8 cellular contexts compared by ENCODE assay signal in genomic region chrX:123859828-123860505, GRCh38. TPM values are rescaled to one million over a fixed set of nuclear protein-coding genes. Genes with fewer than 3 reads are reported as not detected.
DNase-seq lines count a peak whose midpoint lies in the region; ATAC-seq, FAIRE-seq and TF ChIP-seq lines count a peak whose summit lies in the region.

Gene XIAP, plus strand, starts transcription at chrX:123860053. Its CDS starts 25,610 bp downstream, at chrX:123885663.

- peaks cover 10% of the 10 kb centered on the region; the same call in 2 of the 3 replicates for H3K4me1 ChIP-seq in A549

- FAIRE-seq in A549 (lab: Jason Lieb, UNC), result no peak

- POLR2A ChIA-PET in A549 (lab: Yijun Ruan, JAX), result interaction anchor here (0.6 to 2.0 kb wide), 12 partner anchors 24 to 1621 kb away, joined by 3 to 18 read pairs (median 4); no protein-coding TSS in a partner anchor

- DNase-seq in A549 (ENCODE audit: low read depth in 1 of 2, low spot score in 1 of 2), result peak; percentile 90 to 96
- peak; percentile 67 for DNase-seq in NCI-H2171 treated with DMSO at 0.1 percent for 48 hours (lab: John Stamatoyannopoulos, UW)
- peak; percentile 29 to 36 (median 33) for DNase-seq in activated CD4-positive, CD25-positive, alpha-beta regulatory T cell (lab: John Stamatoyannopoulos, UW)
- peak; percentile 67 for DNase-seq in central memory CD4-positive, alpha-beta T cell
- DNase-seq in iris pigment epithelial cell (ENCODE audit: low read depth), result peak; percentile 91
- peak; percentile 57 to 70 (median 65) for DNase-seq in stimulated activated CD4-positive, alpha-beta T cell treated with anti-CD3 and anti-CD28 coated beads, Interleukin-12 subunit alpha, Interleukin-12 subunit beta, amount 100 ng/mL, for 48 hours (ENCODE audit: low read depth in 2 of 3, low spot score in 1 of 3)

- TF ChIP-seq CTCF in A549 (IDR thresholded peaks at IDR 0.05), result no peak

- TF ChIP-seq POLR2A in A549 (IDR thresholded peaks at IDR 0.05; ENCODE audit: low read length), result peak; percentile 31

- H3K4me2 ChIP-seq in A549, result peak within 1 kb of the TSS; percentile 83

- H3K4me3 ChIP-seq in A549, result peak within 1 kb of the TSS; percentile 83

- no peak for TF ChIP-seq EP300 in A549 (IDR thresholded peaks at IDR 0.05)

- CTCF ChIA-PET in A549 (lab: Yijun Ruan, JAX), result interaction anchor here (1.4 to 2.3 kb wide), 2 partner anchors 24 to 117 kb away, joined by 3 to 8 read pairs; no protein-coding TSS in a partner anchor

- ATAC-seq in A549, result peak; percentile 97
- ATAC-seq in GM18508 (IDR thresholded peaks at IDR 0.05; ENCODE audit: insufficient read depth, unreplicated experiment), result peak; percentile 57
- ATAC-seq in HG03025 (IDR thresholded peaks at IDR 0.05; ENCODE audit: low FRiP score, unreplicated experiment), result peak; percentile 74

- 0 out of 5 replicates have a peak, but pooled peaks of 1 of the 2 experiments have one; percentile 21 for TF ChIP-seq RAD21 in A549 (conservative IDR thresholded peaks at IDR 0.05 in 1 of 2, IDR thresholded peaks at IDR 0.05 in 1 of 2)

- WGBS in A549 (ENCODE audit: missing lambda C conversion rate), result under 1% methylated on average over 40 of the region's 62 CpGs

- H3K27ac ChIP-seq in A549, result peak within 1 kb of the TSS; percentile 97 to 100

- no peaks in the 10 kb centered on the region for H3K9me3 ChIP-seq in A549

TF ChIP-seq in A549, 52 proteins besides CTCF, POLR2A, EP300 and RAD21:
- TF ChIP-seq E2F6 (IDR thresholded peaks at IDR 0.05; ENCODE audit: borderline replicate concordance, low read depth) (peak; percentile 73; the same call in 1 of the 2 replicates), ZNF302 (CRISPR knock-in tag; IDR thresholded peaks at IDR 0.05) (no peak), CEBPB (IDR thresholded peaks at IDR 0.05) (no peak), MAFK (IDR thresholded peaks at IDR 0.05; ENCODE audit: partially characterized antibody) (no peak), JUN (IDR thresholded peaks at IDR 0.05) (peak in 1 of 2 experiments; percentile 78; a peak in 3 of 5 replicates), PHF8 (IDR thresholded peaks at IDR 0.05; ENCODE audit: borderline replicate concordance, low read depth) (peak; percentile 78), HDAC2 (IDR thresholded peaks at IDR 0.05) (no peak), BCL3 (IDR thresholded peaks at IDR 0.05) (0 out of 3 replicates have a peak, but pooled peaks have one; percentile 41), MYC (IDR thresholded peaks at IDR 0.05; ENCODE audit: borderline replicate concordance, low read length) (peak; percentile 13; the same call in 1 of the 2 replicates), CHD2 (IDR thresholded peaks at IDR 0.05; ENCODE audit: low read length, partially characterized antibody) (peak; percentile 18)

RNA-seq across cellular contexts. Expression of gene XIAP, which starts in this region (rescaled TPM):
- polyA plus RNA-seq in A549 (2011; rRNA removed), result 33.3 and 42.9 TPM in 2 replicates
- polyA plus RNA-seq in A549 (2012; cell fraction: cytosol; rRNA removed), result 6.9 and 7.6 TPM in 2 replicates
- polyA plus RNA-seq in A549 (2012; cell fraction: nucleus; rRNA removed), result 4.2 and 6.4 TPM in 2 replicates
- polyA plus RNA-seq in A549 (2017; fragmentation: RNase III; extraction: RNeasy Plus Mini Kit Qiagen cat#74134 plus additional on column Dnase treatment), result 39.3 to 44.1 TPM (median 39.4 TPM) in 3 replicates
- polyA minus RNA-seq in A549 (2011; rRNA and poly(A)+ RNA removed), result 17.0 and 19.5 TPM in 2 replicates

Comparison
In these comparisons a context has a peak if more than half of its experiments do, and no peak if none do; other contexts are left out.
1. Peak in every context shown above with its lines: DNase-seq, ATAC-seq, H3K4me3 ChIP-seq and H3K27ac ChIP-seq.
2. DNase-seq: peak in every context shown above with its lines; median percentile 93 in A549; 91 in iris pigment epithelial cell; 67 in NCI-H2171 treated with DMSO at 0.1 percent for 48 hours; 67 in central memory CD4-positive, alpha-beta T cell; 65 in stimulated activated CD4-positive, alpha-beta T cell treated with anti-CD3 and anti-CD28 coated beads, Interleukin-12 subunit alpha, Interleukin-12 subunit beta, amount 100 ng/mL, for 48 hours; 33 in activated CD4-positive, CD25-positive, alpha-beta regulatory T cell.